ENCODE assay signal across 8 cellular contexts in the genomic region with DNA sequence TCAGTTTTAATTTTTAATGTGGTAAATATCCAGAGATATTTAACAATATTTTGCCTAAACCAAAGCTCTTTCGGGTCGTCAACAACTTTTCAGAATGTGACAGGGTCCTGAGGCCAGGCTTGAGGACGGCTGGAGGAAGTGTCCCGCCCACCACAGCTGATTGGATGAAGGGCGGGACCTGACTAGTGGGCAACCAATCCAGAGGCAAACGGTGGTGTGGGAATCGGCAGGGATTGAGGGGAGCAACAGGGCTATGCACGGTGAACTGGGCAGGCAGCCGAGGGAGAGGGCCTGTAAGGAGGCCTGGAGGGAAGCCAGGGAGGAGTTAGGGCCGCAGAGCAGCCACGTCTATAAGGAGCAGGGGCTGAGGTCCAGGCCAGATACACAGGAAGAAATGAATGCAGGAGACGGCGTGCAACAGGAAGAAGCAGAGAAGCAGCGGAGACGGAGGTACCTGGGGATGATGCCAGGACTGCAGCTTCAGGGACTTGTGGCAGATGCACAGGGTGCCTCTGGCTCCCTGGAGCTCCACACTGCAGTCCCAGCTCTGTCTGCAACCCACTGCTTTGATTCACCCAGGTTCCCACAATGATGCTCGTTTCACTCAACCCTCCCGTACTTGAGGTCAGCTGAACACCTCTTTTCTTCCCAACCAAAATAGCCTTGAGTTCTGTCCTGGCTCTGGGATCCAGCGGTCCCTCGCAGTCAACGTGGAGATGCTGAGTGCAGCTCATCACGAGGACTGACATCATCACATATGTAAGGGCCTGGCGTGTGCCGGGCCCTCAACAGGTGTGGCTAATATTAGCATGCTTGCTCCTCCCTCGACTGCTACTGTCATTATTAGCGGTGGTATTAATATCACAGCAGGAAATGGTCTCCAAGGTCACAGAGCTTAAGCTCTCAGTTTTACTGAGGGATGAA. TPM values are rescaled to one million over a fixed set of nuclear protein-coding genes. Genes with fewer than 3 reads are reported as not detected.
A peak's percentile ranks its signal among the peaks of the same experiment; 100 is the strongest.
DNase-seq lines count a peak whose midpoint lies in the region; ATAC-seq and TF ChIP-seq lines count a peak whose summit lies in the region.

No MANE protein-coding gene starts in this region.

- H3K4me3 ChIP-seq in GM12865 (ENCODE audit: low read depth, low read length), result no peak overlapping the region
- peak overlapping the region in 1 of 4 donors; percentile 30 for H3K4me3 ChIP-seq in Peyer's patch
- no peak overlapping the region for H3K4me3 ChIP-seq in transverse colon

- DNase-seq in GM12865 (ENCODE audit: low read depth) (peak; percentile 59), Peyer's patch (peak in 2 of 3 donors; percentile 39 to 42), cardiac septum (ENCODE audit: low spot score) (peak; percentile 77), transverse colon (peak; percentile 28), NCI-H1048 (lab: John Stamatoyannopoulos, UW) (no peak)
- no peak for DNase-seq in stimulated activated CD4-positive, alpha-beta T cell treated with anti-CD3 and anti-CD28 coated beads, Interleukin-4, amount 100 ng/mL, for 24 hours

- 71 to 89% methylated on average over 6 to 25 of the region's 25 CpGs for WGBS in transverse colon (ENCODE audit: low coverage in 1 of 2), 2 donors

- intact Hi-C loops in cardiac septum (cut with DNase I), result no loop called here
- intact Hi-C loops in transverse colon (cut with DNase I; ENCODE audit: low total_unique reads), result no loop called here

- no peak for TF ChIP-seq POLR2A in Peyer's patch (IDR thresholded peaks at IDR 0.05)
- TF ChIP-seq POLR2A in transverse colon (IDR thresholded peaks at IDR 0.05), result no peak

- TF ChIP-seq CTCF in GM12865 (IDR thresholded peaks at IDR 0.05; ENCODE audit: insufficient read depth, low read depth, low read length, missing control alignments), result no peak
- TF ChIP-seq CTCF in Peyer's patch (IDR thresholded peaks at IDR 0.05), result no peak
- no peak for TF ChIP-seq CTCF in transverse colon (IDR thresholded peaks at IDR 0.05)

- peaks cover 0 to 9% (median 0%) of the 10 kb centered on the region in 4 donors for H3K4me1 ChIP-seq in Peyer's patch
- H3K4me1 ChIP-seq in transverse colon, result no peaks in the 10 kb centered on the region

- H3K9me3 ChIP-seq in Peyer's patch (peaks cover 0 to 5% (median 0%) of the 10 kb centered on the region in 4 donors), transverse colon (no peaks in the 10 kb centered on the region)

- in situ Hi-C loops in transverse colon (cut with MboI; ENCODE audit: low pct_ligation_motif_present in 1 of 4, low pct_unique_long_range_greater_than_20kb in 1 of 4, low sequenced_read_pairs in 3 of 4), result no loop called here

- H3K27ac ChIP-seq in Peyer's patch (no peak overlapping the region), transverse colon (no peak overlapping the region)

- H3K27me3 ChIP-seq in Peyer's patch (no peaks in the 10 kb centered on the region), transverse colon (no peaks in the 10 kb centered on the region)

- no peak for TF ChIP-seq EP300 in transverse colon (IDR thresholded peaks at IDR 0.05; ENCODE audit: low read depth)

- ATAC-seq in HG02938 (IDR thresholded peaks at IDR 0.05; ENCODE audit: unreplicated experiment) (peak; percentile 66), GM18870 (IDR thresholded peaks at IDR 0.05; ENCODE audit: unreplicated experiment) (no peak)

- H3K36me3 ChIP-seq in Peyer's patch (no peaks in the 10 kb centered on the region), transverse colon (no peaks in the 10 kb centered on the region)

RNA-seq across cellular contexts. Expression of gene ZMIZ1, which starts 45.9 kb away (rescaled TPM):
- total RNA-seq in Peyer's patch, result 10 to 100 TPM; 40.4 to 86.7 (median 73.2) TPM
- total RNA-seq in cardiac septum, result 40.7 TPM
- 100 to 1,000 TPM in 1 of 4 donors, 10 to 100 TPM in 3; 32.0 to 108 (median 63.0) TPM for total RNA-seq in transverse colon

Comparison
In these comparisons a context has a peak if more than half of its experiments do, and no peak if none do; other contexts are left out.
1. DNase-seq: peak in GM12865 (single experiment), Peyer's patch (2 of 3), cardiac septum (single experiment) and transverse colon (single experiment); none in stimulated activated CD4-positive, alpha-beta T cell treated with anti-CD3 and anti-CD28 coated beads, Interleukin-4, amount 100 ng/mL, for 24 hours (single experiment) and NCI-H1048 (single experiment).